In the genomic region with DNA sequence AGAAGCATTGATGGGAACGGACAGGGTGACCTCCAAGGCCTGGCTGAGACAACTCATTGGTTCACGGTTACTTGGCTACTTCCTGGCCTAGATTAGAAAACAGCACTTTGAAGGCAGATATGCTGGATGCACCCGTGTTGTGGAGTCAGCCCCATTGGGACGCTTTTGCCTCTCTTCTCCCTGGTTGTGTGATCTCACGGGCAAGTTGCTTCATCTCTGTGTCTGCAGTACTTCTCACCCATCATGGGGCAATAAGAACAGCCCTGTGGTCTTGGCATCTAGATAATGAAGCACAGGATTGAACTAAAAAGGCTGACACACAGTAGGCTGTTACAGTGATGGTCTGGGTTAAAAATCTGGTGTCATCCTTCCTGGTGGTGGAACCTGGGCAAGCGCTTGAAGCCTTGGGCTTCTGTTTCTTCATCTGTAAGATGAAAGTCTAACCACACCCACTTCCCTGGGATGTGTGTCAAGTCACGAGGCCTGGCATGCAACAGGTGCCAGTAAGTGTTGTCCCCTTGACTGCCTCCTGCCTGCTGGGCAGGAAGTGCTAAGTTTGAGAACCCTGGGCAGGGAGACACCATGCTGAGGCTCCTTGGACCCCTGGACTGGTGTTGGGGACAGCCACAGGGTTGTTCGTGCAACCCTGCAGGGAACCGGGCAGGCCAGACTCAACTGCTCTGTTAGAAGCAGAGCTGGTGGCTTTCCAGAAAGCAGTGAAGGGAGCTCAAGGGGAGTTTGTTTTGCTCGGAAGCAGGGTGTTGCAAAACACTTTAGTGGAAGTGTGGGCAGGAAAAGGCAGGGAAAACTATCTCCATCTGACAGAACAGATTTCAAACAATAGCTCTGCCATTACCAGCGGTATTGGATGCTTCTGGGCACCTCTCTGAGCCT, we compare ENCODE assay signal across 1 cellular context.
TF ChIP-seq lines count a peak whose summit lies in the region.

No MANE protein-coding gene starts in this region.

TF ChIP-seq in SK-N-SH treated with all-trans-retinoic acid at 6 μM for 48 hours, 23 proteins besides CTCF, POLR2A, EP300 and RAD21 (continued from another document):
- TF ChIP-seq, protein P1, sequence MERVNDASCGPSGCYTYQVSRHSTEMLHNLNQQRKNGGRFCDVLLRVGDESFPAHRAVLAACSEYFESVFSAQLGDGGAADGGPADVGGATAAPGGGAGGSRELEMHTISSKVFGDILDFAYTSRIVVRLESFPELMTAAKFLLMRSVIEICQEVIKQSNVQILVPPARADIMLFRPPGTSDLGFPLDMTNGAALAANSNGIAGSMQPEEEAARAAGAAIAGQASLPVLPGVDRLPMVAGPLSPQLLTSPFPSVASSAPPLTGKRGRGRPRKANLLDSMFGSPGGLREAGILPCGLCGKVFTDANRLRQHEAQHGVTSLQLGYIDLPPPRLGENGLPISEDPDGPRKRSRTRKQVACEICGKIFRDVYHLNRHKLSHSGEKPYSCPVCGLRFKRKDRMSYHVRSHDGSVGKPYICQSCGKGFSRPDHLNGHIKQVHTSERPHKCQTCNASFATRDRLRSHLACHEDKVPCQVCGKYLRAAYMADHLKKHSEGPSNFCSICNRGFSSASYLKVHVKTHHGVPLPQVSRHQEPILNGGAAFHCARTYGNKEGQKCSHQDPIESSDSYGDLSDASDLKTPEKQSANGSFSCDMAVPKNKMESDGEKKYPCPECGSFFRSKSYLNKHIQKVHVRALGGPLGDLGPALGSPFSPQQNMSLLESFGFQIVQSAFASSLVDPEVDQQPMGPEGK (CRISPR knock-in tag; IDR thresholded peaks at IDR 0.05; ENCODE audit: borderline replicate concordance), result no peak
